ENCODE assay signal across 9 cellular contexts in genomic region chr6:52546678-52547077, GRCh38. TPM values are rescaled to one million over a fixed set of nuclear protein-coding genes. Genes with fewer than 3 reads are reported as not detected.
DNase-seq lines count a peak whose midpoint lies in the region; ATAC-seq, FAIRE-seq and TF ChIP-seq lines count a peak whose summit lies in the region.
"Had no signal": no experiment of that assay in that cellular context is flagged by ENCODE, and none has a peak within 500 bp of the region (broad histone marks: within the 10 kb centered on the region; RNA-seq: fewer than 3 reads in every experiment).

No MANE protein-coding gene starts in this region.

- DNase-seq in GM12891 (ENCODE audit: insufficient read length, low spot score) (no peak), OCI-LY7 (ENCODE audit: low spot score) (peak; percentile 36), EL (no peak), ureter (ENCODE audit: low spot score) (no peak), HAP-1 (ENCODE audit: low spot score in 2 of 2) (no peak)
- DNase-seq in activated naive CD4-positive, alpha-beta T cell treated with anti-CD3 and anti-CD28 coated beads, Interleukin-2, amount 10 ng/mL, durations not matched to agents 7 days and 5 days: no peak

- POLR2A ChIA-PET in OCI-LY7 (lab: Charles Lee): interaction anchor here (0.7 to 2.3 kb wide), 3 partner anchors 10 to 18 kb away, joined by 3 to 12 read pairs (median 3); no protein-coding TSS in a partner anchor

- no peak overlapping the region for H3K27ac Mint-ChIP-seq in activated naive CD4-positive, alpha-beta T cell treated with anti-CD3 and anti-CD28 coated beads, Interleukin-2, amount 10 ng/mL, durations not matched to agents 7 days and 5 days
- H3K27ac Mint-ChIP-seq: mesothelial cell of epicardium had no signal

- H3K79me2 ChIP-seq in OCI-LY7 (ENCODE audit: insufficient read depth, low read depth, low read length): peaks cover 66% of the 10 kb centered on the region

- H3K4me1 Mint-ChIP-seq in activated naive CD4-positive, alpha-beta T cell treated with anti-CD3 and anti-CD28 coated beads, Interleukin-2, amount 10 ng/mL, durations not matched to agents 7 days and 5 days: no peaks in the 10 kb centered on the region

- no peak for TF ChIP-seq POLR2A in GM12891 (IDR thresholded peaks at IDR 0.05; ENCODE audit: low read depth, low read length)

- H3K4me3 Mint-ChIP-seq in activated naive CD4-positive, alpha-beta T cell treated with anti-CD3 and anti-CD28 coated beads, Interleukin-2, amount 10 ng/mL, durations not matched to agents 7 days and 5 days: no peak overlapping the region
- H3K4me3 Mint-ChIP-seq: mesothelial cell of epicardium had no signal

- H2AFZ ChIP-seq in OCI-LY7 (ENCODE audit: low read length): no peak overlapping the region

- ATAC-seq in GM19455 (IDR thresholded peaks at IDR 0.05; ENCODE audit: unreplicated experiment) (peak; percentile 95), HG02943 (IDR thresholded peaks at IDR 0.05; ENCODE audit: low read depth, unreplicated experiment) (peak; percentile 82)

- no TSS peak for BruUV-seq in OCI-LY7 (replicated peaks; lab: Mats Ljungman, UMichigan)

- FAIRE-seq in GM12891 (lab: Jason Lieb, UNC): no peak

- no peaks in the 10 kb centered on the region for H3K9me2 ChIP-seq in OCI-LY7 (ENCODE audit: insufficient read depth, low read length)

- no peaks in the 10 kb centered on the region for H3K9me3 Mint-ChIP-seq in activated naive CD4-positive, alpha-beta T cell treated with anti-CD3 and anti-CD28 coated beads, Interleukin-2, amount 10 ng/mL, durations not matched to agents 7 days and 5 days
- H3K9me3 Mint-ChIP-seq: mesothelial cell of epicardium had no signal

- no peak for TF ChIP-seq CTCF in OCI-LY7 (conservative IDR thresholded peaks at IDR 0.05; ENCODE audit: low read length)

- no peaks in the 10 kb centered on the region for H3K27me3 ChIP-seq in HAP-1 (ENCODE audit: low read depth)

- in situ Hi-C loops in HAP-1 (cut with MboI; ENCODE audit: low sequenced_read_pairs): no loop called here

- peaks cover 7% of the 10 kb centered on the region; the same call in 1 of the 2 replicates for H4K20me1 ChIP-seq in OCI-LY7 (ENCODE audit: insufficient read depth, low read length)

- H3K27me3 Mint-ChIP-seq in activated naive CD4-positive, alpha-beta T cell treated with anti-CD3 and anti-CD28 coated beads, Interleukin-2, amount 10 ng/mL, durations not matched to agents 7 days and 5 days: no peaks in the 10 kb centered on the region

- H3K4me2 ChIP-seq in OCI-LY7 (ENCODE audit: low read length): peak overlapping the region; percentile 2; the same call in 1 of the 2 replicates

- H3K27ac ChIP-seq in OCI-LY7 (ENCODE audit: low read depth, low read length, poor library complexity, severe bottlenecking): no peak overlapping the region

- H3K36me3 ChIP-seq in OCI-LY7 (ENCODE audit: insufficient read depth, low read length) (peaks cover 12% of the 10 kb centered on the region; the same call in 1 of the 2 replicates), HAP-1 (replicated peaks) (no peaks in the 10 kb centered on the region)

- H3K9me3 ChIP-seq in OCI-LY7 (ENCODE audit: low read length) (no peaks in the 10 kb centered on the region), HAP-1 (no peaks in the 10 kb centered on the region)

- H3K36me3 Mint-ChIP-seq in activated naive CD4-positive, alpha-beta T cell treated with anti-CD3 and anti-CD28 coated beads, Interleukin-2, amount 10 ng/mL, durations not matched to agents 7 days and 5 days: no peaks in the 10 kb centered on the region
- H3K36me3 Mint-ChIP-seq: mesothelial cell of epicardium had no signal

- H3K4me1 ChIP-seq in OCI-LY7 (ENCODE audit: insufficient read depth, low read length, poor library complexity, severe bottlenecking): peaks cover 56% of the 10 kb centered on the region
- no peaks in the 10 kb centered on the region for H3K4me1 ChIP-seq in HAP-1

- intact Hi-C loops in OCI-LY7 (cut with micrococcal nuclease; ENCODE audit: unreplicated experiment): no loop called here

- CTCF ChIA-PET in OCI-LY7 (lab: Charles Lee; ENCODE audit: unreplicated experiment): interaction anchor here (1.5 kb wide), 1 partner anchor 10 kb away, joined by 8 read pairs; no protein-coding TSS in a partner anchor
- CTCF ChIA-PET in activated naive CD4-positive, alpha-beta T cell treated with anti-CD3 and anti-CD28 coated beads, Interleukin-2, amount 10 ng/mL, durations not matched to agents 7 days and 5 days (lab: Charles Lee): no interaction called here

- H3K4me3 ChIP-seq in OCI-LY7 (ENCODE audit: low read depth, low read length, poor library complexity, severe bottlenecking): no peak overlapping the region
- H3K4me3 ChIP-seq in HAP-1: no peak overlapping the region

TF ChIP-seq in GM12891, 5 proteins besides CTCF, POLR2A, EP300 and RAD21:
- TF ChIP-seq SPI1 (IDR thresholded peaks at IDR 0.05; ENCODE audit: low read depth, low read length): no peak
- TF ChIP-seq PAX5 (IDR thresholded peaks at IDR 0.05; ENCODE audit: insufficient read depth, low read length, severe bottlenecking): peak; percentile 53

RNA-seq across cellular contexts. Expression of gene TRAM2, which starts 30.2 kb away (rescaled TPM):
- 7.5 TPM for polyA plus RNA-seq in GM12891 (2012; ENCODE audit: low read depth, missing spikeins)
- total RNA-seq in OCI-LY7 (2014; rRNA removed; shearing (Covaris generic)): 16.3 and 19.3 TPM in 2 replicates
- total RNA-seq in OCI-LY7 (2022): 34.9 and 38.2 TPM in 2 replicates
- total RNA-seq in ureter: 14.1 TPM
